In genomic region chr3:63973406-63973805, GRCh38 we compare ENCODE assay signal across 17 cellular contexts. TPM values are rescaled to one million over a fixed set of nuclear protein-coding genes. Genes with fewer than 3 reads are reported as not detected.
DNase-seq lines count a peak whose midpoint lies in the region; ATAC-seq and TF ChIP-seq lines count a peak whose summit lies in the region.
"Had no signal": no experiment of that assay in that cellular context is flagged by ENCODE, and none has a peak within 500 bp of the region (broad histone marks: within the 10 kb centered on the region; RNA-seq: fewer than 3 reads in every experiment).

No MANE protein-coding gene starts in this region.

- intact Hi-C loops in activated CD8-positive, alpha-beta T cell treated with anti-CD3 and anti-CD28 coated beads for 36 hours (cut with micrococcal nuclease), result no loop called here

- no peaks in the 10 kb centered on the region for H3K27me3 Mint-ChIP-seq in activated T-cell treated with anti-CD3 and anti-CD28 coated beads, Interleukin-2, amount 50 U/mL, for 72 hours (ENCODE audit: low read depth)
- H3K27me3 Mint-ChIP-seq in activated CD8-positive, alpha-beta T cell treated with anti-CD3 and anti-CD28 coated beads for 36 hours, result no peaks in the 10 kb centered on the region
- H3K27me3 Mint-ChIP-seq in immature natural killer cell (ENCODE audit: low read depth in 3 of 3), result peaks cover 5 to 11% (median 9%) of the 10 kb centered on the region in 3 donors
- no peaks in the 10 kb centered on the region for H3K27me3 Mint-ChIP-seq in stimulated activated memory B cell treated with anti-CD40 and anti-IgM and Interleukin-4, amounts not matched to agents 10 μg/mL and 1 μg/mL and 100 μg/mL, for 72 hours
- H3K27me3 Mint-ChIP-seq: activated CD8-positive, alpha-beta memory T cell treated with anti-CD3 and anti-CD28 coated beads, Interleukin-2, amount 10 ng/mL, durations not matched to agents 7 days and 5 days had no signal

- H3K4me3 Mint-ChIP-seq in activated T-cell treated with anti-CD3 and anti-CD28 coated beads, Interleukin-2, amount 50 U/mL, for 72 hours, result peak overlapping the region in 1 of 2 donors; percentile 84
- H3K4me3 Mint-ChIP-seq in activated CD8-positive, alpha-beta T cell treated with anti-CD3 and anti-CD28 coated beads for 36 hours, result no peak overlapping the region
- peak overlapping the region in 2 of 5 donors; percentile 6 to 15 for H3K4me3 Mint-ChIP-seq in immature natural killer cell
- H3K4me3 Mint-ChIP-seq in stimulated activated memory B cell treated with anti-CD40 and anti-IgM and Interleukin-4, amounts not matched to agents 10 μg/mL and 1 μg/mL and 100 μg/mL, for 72 hours, result no peak overlapping the region
- H3K4me3 Mint-ChIP-seq: activated CD8-positive, alpha-beta memory T cell treated with anti-CD3 and anti-CD28 coated beads, Interleukin-2, amount 10 ng/mL, durations not matched to agents 7 days and 5 days; endodermal cell had no signal

- no peak for TF ChIP-seq CTCF in activated CD8-positive, alpha-beta T cell treated with anti-CD3 and anti-CD28 coated beads for 36 hours (IDR thresholded peaks at IDR 0.05)

- POLR2A ChIA-PET in activated CD8-positive, alpha-beta T cell treated with anti-CD3 and anti-CD28 coated beads for 36 hours (lab: Charles Lee), result interaction anchor here (0.8 to 1.4 kb wide), 2 partner anchors 18 to 47 kb away, joined by 3 read pairs; no protein-coding TSS in a partner anchor

- no peaks in the 10 kb centered on the region for H3K9me3 Mint-ChIP-seq in activated T-cell treated with anti-CD3 and anti-CD28 coated beads, Interleukin-2, amount 50 U/mL, for 72 hours
- H3K9me3 Mint-ChIP-seq in activated CD8-positive, alpha-beta T cell treated with anti-CD3 and anti-CD28 coated beads for 36 hours, result no peaks in the 10 kb centered on the region
- no peaks in the 10 kb centered on the region for H3K9me3 Mint-ChIP-seq in immature natural killer cell
- H3K9me3 Mint-ChIP-seq in stimulated activated memory B cell treated with anti-CD40 and anti-IgM and Interleukin-4, amounts not matched to agents 10 μg/mL and 1 μg/mL and 100 μg/mL, for 72 hours, result no peaks in the 10 kb centered on the region
- H3K9me3 Mint-ChIP-seq: endodermal cell had no signal

- no peak for DNase-seq in activated T-cell treated with anti-CD3 and anti-CD28 coated beads, Interleukin-2, amount 50 U/mL, for 72 hours
- DNase-seq in activated T-cell treated with anti-CD3 and anti-CD28 coated beads for 4 hours (no peak), immature natural killer cell (no peak), NCI-H187 treated with DMSO at 0.1 percent for 48 hours (lab: John Stamatoyannopoulos, UW) (no peak), AG08396 (ENCODE audit: low spot score) (no peak)
- DNase-seq in activated CD8-positive, alpha-beta T cell treated with anti-CD3 and anti-CD28 coated beads for 36 hours, result no peak
- DNase-seq: activated CD8-positive, alpha-beta memory T cell treated with anti-CD3 and anti-CD28 coated beads, Interleukin-2, amount 10 ng/mL, durations not matched to agents 7 days and 5 days; activated gamma-delta T cell; DMS53; endodermal cell; GF-D8; Kasumi-1; left cardiac atrium; midbrain; NCI-H1092 treated with DMSO at 0.1 percent for 48 hours had no signal

- CTCF ChIA-PET in activated CD8-positive, alpha-beta T cell treated with anti-CD3 and anti-CD28 coated beads for 36 hours (lab: Charles Lee), result interaction anchor here (3.1 to 32.0 kb wide), 3 partner anchors 2 to 14 kb away, joined by 20 to 595 read pairs (median 595); no protein-coding TSS in a partner anchor

- ATAC-seq in activated T-cell treated with anti-CD3 and anti-CD28 coated beads, Interleukin-2, amount 50 U/mL, for 72 hours (replicated peaks in 1 of 2), result no peak
- no peak for ATAC-seq in activated CD8-positive, alpha-beta T cell treated with anti-CD3 and anti-CD28 coated beads for 36 hours
- ATAC-seq in stimulated activated memory B cell treated with anti-CD40 and anti-IgM and Interleukin-4, amounts not matched to agents 10 μg/mL and 1 μg/mL and 100 μg/mL, for 72 hours, result no peak
- ATAC-seq in GM18873 (IDR thresholded peaks at IDR 0.05; ENCODE audit: low FRiP score, unreplicated experiment), result no peak
- ATAC-seq: activated CD8-positive, alpha-beta memory T cell treated with anti-CD3 and anti-CD28 coated beads, Interleukin-2, amount 10 ng/mL, durations not matched to agents 7 days and 5 days; left cardiac atrium had no signal

- peak overlapping the region; percentile 93 for H3K27ac Mint-ChIP-seq in activated T-cell treated with anti-CD3 and anti-CD28 coated beads, Interleukin-2, amount 50 U/mL, for 72 hours
- H3K27ac Mint-ChIP-seq in activated CD8-positive, alpha-beta T cell treated with anti-CD3 and anti-CD28 coated beads for 36 hours, result peak overlapping the region; percentile 91
- H3K27ac Mint-ChIP-seq in immature natural killer cell, result peak overlapping the region in 4 of 6 donors; percentile 56 to 76 (median 71)
- H3K27ac Mint-ChIP-seq in stimulated activated memory B cell treated with anti-CD40 and anti-IgM and Interleukin-4, amounts not matched to agents 10 μg/mL and 1 μg/mL and 100 μg/mL, for 72 hours, result peak overlapping the region; percentile 31

- peaks cover 2 to 12% of the 10 kb centered on the region in 2 donors for H3K36me3 Mint-ChIP-seq in activated T-cell treated with anti-CD3 and anti-CD28 coated beads, Interleukin-2, amount 50 U/mL, for 72 hours (ENCODE audit: insufficient read depth in 2 of 2)
- H3K36me3 Mint-ChIP-seq in activated CD8-positive, alpha-beta T cell treated with anti-CD3 and anti-CD28 coated beads for 36 hours (ENCODE audit: low read depth), result peaks cover 17% of the 10 kb centered on the region
- peaks cover 3 to 6% (median 4%) of the 10 kb centered on the region in 3 donors for H3K36me3 Mint-ChIP-seq in immature natural killer cell
- H3K36me3 Mint-ChIP-seq in stimulated activated memory B cell treated with anti-CD40 and anti-IgM and Interleukin-4, amounts not matched to agents 10 μg/mL and 1 μg/mL and 100 μg/mL, for 72 hours, result peaks cover 35% of the 10 kb centered on the region

- peaks cover 96% of the 10 kb centered on the region for H3K4me1 Mint-ChIP-seq in activated T-cell treated with anti-CD3 and anti-CD28 coated beads, Interleukin-2, amount 50 U/mL, for 72 hours (ENCODE audit: low read depth)
- H3K4me1 Mint-ChIP-seq in activated CD8-positive, alpha-beta T cell treated with anti-CD3 and anti-CD28 coated beads for 36 hours (ENCODE audit: low read depth), result peaks cover 93% of the 10 kb centered on the region
- H3K4me1 Mint-ChIP-seq in immature natural killer cell, result peaks cover 95 to 100% of the 10 kb centered on the region in 2 donors
- peaks cover 55% of the 10 kb centered on the region for H3K4me1 Mint-ChIP-seq in stimulated activated memory B cell treated with anti-CD40 and anti-IgM and Interleukin-4, amounts not matched to agents 10 μg/mL and 1 μg/mL and 100 μg/mL, for 72 hours

RNA-seq across cellular contexts. Expression of gene PSMD6, which starts 49.9 kb away (rescaled TPM):
- 10 to 100 TPM; 83.4 to 90.3 TPM for total RNA-seq in activated T-cell treated with anti-CD3 and anti-CD28 coated beads, Interleukin-2, amount 50 U/mL, for 72 hours
- 100 to 1,000 TPM; 110 to 113 TPM for total RNA-seq in activated CD8-positive, alpha-beta T cell treated with anti-CD3 and anti-CD28 coated beads for 36 hours
- polyA plus RNA-seq in immature natural killer cell, result 100 to 1,000 TPM in 2 of 3 donors, 10 to 100 TPM in 1; 92.3 to 161 (median 124) TPM

Comparison
In these comparisons a context has a peak if more than half of its experiments do, and no peak if none do; other contexts are left out.
1. H3K27ac Mint-ChIP-seq: peak in every context shown above with its lines; median percentile 93 in activated T-cell treated with anti-CD3 and anti-CD28 coated beads, Interleukin-2, amount 50 U/mL, for 72 hours; 91 in activated CD8-positive, alpha-beta T cell treated with anti-CD3 and anti-CD28 coated beads for 36 hours; 71 in immature natural killer cell; 31 in stimulated activated memory B cell treated with anti-CD40 and anti-IgM and Interleukin-4, amounts not matched to agents 10 μg/mL and 1 μg/mL and 100 μg/mL, for 72 hours.